ENCODE assay signal across 8 cellular contexts in genomic region chr19:49767380-49767779, GRCh38. TPM values are rescaled to one million over a fixed set of nuclear protein-coding genes. Genes with fewer than 3 reads are reported as not detected.
DNase-seq lines count a peak whose midpoint lies in the region; TF ChIP-seq lines count a peak whose summit lies in the region.

No MANE protein-coding gene starts in this region.

- peaks cover 41% of the 10 kb centered on the region for H3K4me1 Mint-ChIP-seq in osteocyte (ENCODE audit: unreplicated experiment)

- H3K4me2 ChIP-seq in DOHH2 (ENCODE audit: low read length) = peak overlapping the region; percentile 85

- no peaks in the 10 kb centered on the region for H3K9me3 ChIP-seq in DOHH2 (ENCODE audit: control insufficient read depth, insufficient read depth, low read length)

- no peaks in the 10 kb centered on the region for H3K27me3 Mint-ChIP-seq in osteocyte (ENCODE audit: unreplicated experiment)

- peak overlapping the region; percentile 96 for H3K4me3 Mint-ChIP-seq in osteocyte (ENCODE audit: unreplicated experiment)

- no peaks in the 10 kb centered on the region for H3K9me2 ChIP-seq in DOHH2 (replicated peaks; ENCODE audit: control insufficient read depth, low read length)

- H3K27me3 ChIP-seq in DOHH2 (ENCODE audit: control insufficient read depth, low read length) = no peaks in the 10 kb centered on the region

- H3K36me3 Mint-ChIP-seq in osteocyte (ENCODE audit: unreplicated experiment) = peaks cover 5% of the 10 kb centered on the region

- peaks cover 3% of the 10 kb centered on the region for H3F3A ChIP-seq in DOHH2 (ENCODE audit: control insufficient read depth, insufficient read depth)

- peaks cover 5% of the 10 kb centered on the region; the same call in 1 of the 2 replicates for H3K36me3 ChIP-seq in DOHH2 (ENCODE audit: control insufficient read depth, low read length)

- H3K4me1 ChIP-seq in DOHH2 (ENCODE audit: control insufficient read depth, low read length) = peaks cover 24% of the 10 kb centered on the region

- no peaks in the 10 kb centered on the region for H3K9me3 Mint-ChIP-seq in osteocyte (ENCODE audit: unreplicated experiment)

- H3K79me2 ChIP-seq in DOHH2 (ENCODE audit: control insufficient read depth, low read length) = peaks cover 48% of the 10 kb centered on the region

- peak overlapping the region; percentile 99 for H3K4me3 ChIP-seq in DOHH2 (ENCODE audit: low read length)

- H3K27ac ChIP-seq in DOHH2 (ENCODE audit: low read depth, low read length) = peak overlapping the region; percentile 49
- H3K27ac ChIP-seq in epithelial cell of prostate = peak overlapping the region; percentile 42

- DNase-seq in OCI-M1 (lab: John Stamatoyannopoulos, UW) (peak; percentile 58), epithelial cell of prostate (ENCODE audit: low read depth, low spot score) (no peak), osteocyte (ENCODE audit: extremely low spot score, unreplicated experiment) (no peak), DMS79 (lab: John Stamatoyannopoulos, UW) (no peak), NCI-H1105 treated with DMSO at 0.1 percent for 48 hours (lab: John Stamatoyannopoulos, UW) (no peak), islet precursor cell (no peak), NCI-H1436 (lab: John Stamatoyannopoulos, UW) (no peak)

- no peak for TF ChIP-seq CTCF in DOHH2 (IDR thresholded peaks at IDR 0.05; ENCODE audit: low read depth, low read length, poor library complexity, severe bottlenecking)
- TF ChIP-seq CTCF in osteocyte (IDR thresholded peaks at IDR 0.05) = no peak

- H3K27ac Mint-ChIP-seq in osteocyte (ENCODE audit: unreplicated experiment) = peak overlapping the region; percentile 91

- H4K20me1 ChIP-seq in DOHH2 (ENCODE audit: control insufficient read depth, insufficient read depth, low read depth, low read length) = 0 out of 2 replicates have a peak, but pooled peaks cover 3% of the 10 kb centered on the region

RNA-seq across cellular contexts. Expression of gene AP2A1, which starts 0.6 kb away (rescaled TPM):
- 130 and 133 TPM in 2 replicates for total RNA-seq in osteocyte

RNA-seq across cellular contexts. Expression of gene TSKS, which starts 4.3 kb away (rescaled TPM):
- not detected in 2 replicates for total RNA-seq in osteocyte

RNA-seq across cellular contexts. Expression of gene FUZ, which starts 45.7 kb away (rescaled TPM):
- 19.9 and 24.4 TPM in 2 replicates for total RNA-seq in osteocyte

RNA-seq across cellular contexts. Expression of gene MED25, which starts 50.7 kb away (rescaled TPM):
- 56.1 and 58.1 TPM in 2 replicates for total RNA-seq in osteocyte
